In the genomic region with DNA sequence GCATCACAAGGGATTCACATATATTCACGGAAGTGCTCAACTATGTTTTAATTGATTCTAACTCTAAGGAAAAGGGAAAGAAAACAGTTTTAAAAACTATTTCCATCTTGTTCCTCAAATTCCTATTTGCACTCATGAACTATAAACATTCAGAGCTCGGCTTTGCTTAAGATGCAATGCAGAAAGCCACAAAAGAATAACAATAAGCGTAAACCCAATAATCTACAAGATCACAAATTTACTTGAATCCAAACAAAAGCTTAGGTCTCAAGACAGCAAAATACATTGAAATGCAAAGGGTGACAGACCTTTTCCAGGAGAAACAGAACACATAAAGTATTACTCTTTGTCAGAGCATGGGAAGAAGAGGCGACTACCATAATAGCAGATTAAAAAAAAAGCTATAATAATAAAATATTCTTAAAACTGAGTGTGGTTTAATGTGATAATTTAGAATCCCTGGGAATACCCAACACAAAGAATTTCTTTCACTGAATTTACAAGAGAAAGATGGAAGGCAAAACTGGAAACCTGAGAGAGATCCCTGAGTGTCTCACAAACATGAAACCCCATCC, we compare ENCODE assay signal across 2 cellular contexts.
TF ChIP-seq lines count a peak whose summit lies in the region.

No MANE protein-coding gene starts in this region.

TF ChIP-seq in IMR-90, 13 proteins besides CTCF, POLR2A, EP300 and RAD21:
- TF ChIP-seq MAZ (IDR thresholded peaks at IDR 0.05; ENCODE audit: borderline replicate concordance, low read depth, low read length): no peak
- no peak for TF ChIP-seq SMC3 (IDR thresholded peaks at IDR 0.05; ENCODE audit: low read depth, low read length)

TF ChIP-seq in H1, 55 proteins besides CTCF, POLR2A, EP300 and RAD21:
- TF ChIP-seq, protein P1, sequence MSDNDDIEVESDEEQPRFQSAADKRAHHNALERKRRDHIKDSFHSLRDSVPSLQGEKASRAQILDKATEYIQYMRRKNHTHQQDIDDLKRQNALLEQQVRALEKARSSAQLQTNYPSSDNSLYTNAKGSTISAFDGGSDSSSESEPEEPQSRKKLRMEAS (IDR thresholded peaks at IDR 0.05): no peak
- TF ChIP-seq SIRT6 (IDR thresholded peaks at IDR 0.05; ENCODE audit: low read length): no peak
- TF ChIP-seq CBX5 (IDR thresholded peaks at IDR 0.05; ENCODE audit: low read depth, low read length): no peak
- no peak for TF ChIP-seq SAP30 (IDR thresholded peaks at IDR 0.05; ENCODE audit: insufficient read depth, insufficient replicate concordance, low read length)
- TF ChIP-seq CEBPB (IDR thresholded peaks at IDR 0.05; ENCODE audit: low read depth, low read length): no peak
- TF ChIP-seq MAFK (IDR thresholded peaks at IDR 0.05; ENCODE audit: low read depth, low read length): no peak
- no peak for TF ChIP-seq SUZ12 (IDR thresholded peaks at IDR 0.05; ENCODE audit: low read length)
- no peak for TF ChIP-seq RBBP5 (IDR thresholded peaks at IDR 0.05; ENCODE audit: borderline replicate concordance, low read depth, low read length)
- no peak for TF ChIP-seq ASH2L (IDR thresholded peaks at IDR 0.05; ENCODE audit: low read length)
- no peak for TF ChIP-seq BRCA1 (IDR thresholded peaks at IDR 0.05; ENCODE audit: low read depth, low read length)
- TF ChIP-seq FOSL1 (IDR thresholded peaks at IDR 0.05; ENCODE audit: insufficient read depth, low read depth, low read length): no peak
- no peak for TF ChIP-seq NRF1 (IDR thresholded peaks at IDR 0.05; ENCODE audit: low read depth, low read length)
- no peak for TF ChIP-seq RXRA (IDR thresholded peaks at IDR 0.05; ENCODE audit: insufficient read depth, low read depth, low read length)
- no peak for TF ChIP-seq POLR2AphosphoS5 (IDR thresholded peaks at IDR 0.05; ENCODE audit: low read depth, low read length)
TF ChIP-seq in H1: peak in this region for 0.
